21 cellular contexts compared by ENCODE assay signal in the genomic region with DNA sequence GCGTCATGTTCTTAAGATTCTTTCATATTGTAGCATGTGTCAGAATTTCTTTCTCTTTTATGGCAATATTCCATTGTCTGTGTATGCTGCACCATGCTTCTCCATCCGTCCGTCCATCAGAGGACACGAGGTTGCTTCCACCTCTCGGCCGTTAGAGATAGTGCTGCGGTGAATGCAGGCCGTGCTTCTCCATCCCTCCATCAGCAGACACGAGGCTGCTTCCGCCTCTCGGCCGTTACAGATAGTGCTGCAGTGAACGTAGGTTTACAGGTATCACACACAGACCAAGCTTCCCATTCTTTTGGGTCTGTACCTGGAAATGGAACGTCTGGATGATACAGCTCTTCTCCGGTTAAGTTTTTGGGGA.
DNase-seq lines count a peak whose midpoint lies in the region; ATAC-seq and TF ChIP-seq lines count a peak whose summit lies in the region.
"Had no signal": no experiment of that assay in that cellular context is flagged by ENCODE, and none has a peak within 500 bp of the region (broad histone marks: within the 10 kb centered on the region; RNA-seq: fewer than 3 reads in every experiment).

No MANE protein-coding gene starts in this region.

- ATAC-seq in GM19395 (IDR thresholded peaks at IDR 0.05; ENCODE audit: unreplicated experiment), result no peak
- ATAC-seq: activated T-cell treated with anti-CD3 and anti-CD28 coated beads, Interleukin-2, amount 50 U/mL, for 4 hours; GM12878; PC-3 had no signal

- peak overlapping the region; percentile 68 for H3K27ac ChIP-seq in duodenal mucosa (ENCODE audit: low read depth, low read length)
- H3K27ac ChIP-seq in mucosa of rectum (ENCODE audit: low read depth in 2 of 2, low read length in 2 of 2), result peak overlapping the region; percentile 90 to 92
- peak overlapping the region; percentile 82 to 88 (median 84) for H3K27ac ChIP-seq in transverse colon
- H3K27ac ChIP-seq: ovary, right lobe of liver had no signal

- H3K4me1 ChIP-seq in duodenal mucosa (ENCODE audit: control insufficient read depth in 1 of 2, insufficient read depth in 2 of 2, low read length in 2 of 2) (peaks cover 60 to 68% of the 10 kb centered on the region in 2 donors), mucosa of rectum (ENCODE audit: control insufficient read depth in 2 of 2, insufficient read depth in 2 of 2, low read length in 2 of 2) (peaks cover 16 to 24% of the 10 kb centered on the region in 2 donors), transverse colon (peaks cover 14 to 44% (median 28%) of the 10 kb centered on the region in 4 donors)

- in situ Hi-C loops in transverse colon (cut with MboI; ENCODE audit: low pct_ligation_motif_present in 1 of 4, low pct_unique_long_range_greater_than_20kb in 1 of 4, low sequenced_read_pairs in 3 of 4), result no loop called here
- in situ Hi-C loops in G401 (cut with HindIII; ENCODE audit: low sequenced_read_pairs), result no loop called here

- peak; percentile 17 for DNase-seq in DMS53 treated with DMSO at 0.1 percent for 48 hours (lab: John Stamatoyannopoulos, UW; ENCODE audit: unreplicated experiment)
- no peak for DNase-seq in transverse colon
- DNase-seq in kidney glomerular epithelial cell (lab: John Stamatoyannopoulos, UW), result no peak
- no peak for DNase-seq in G401 (ENCODE audit: low spot score)
- DNase-seq: activated CD4-positive, alpha-beta T cell treated with anti-CD3 and anti-CD28 coated beads for 1 hour; activated CD8-positive, alpha-beta memory T cell treated with anti-CD3 and anti-CD28 coated beads for 24 hours; activated naive CD4-positive, alpha-beta T cell treated with anti-CD3 and anti-CD28 coated beads, Interleukin-2, amount 50 U/mL, for 16 hours; activated T-cell treated with anti-CD3 and anti-CD28 coated beads, Interleukin-2, amount 50 U/mL, for 4 hours; CD4-positive, alpha-beta T cell; central memory CD4-positive, alpha-beta T cell; foreskin melanocyte; HFFc6; NCI-H345; ovary; PC-3; stimulated activated CD4-positive, alpha-beta T cell treated with anti-CD3 and anti-CD28 coated beads, Interleukin-15, amount 100 ng/mL, for 24 hours had no signal

- H3K36me3 ChIP-seq in duodenal mucosa (ENCODE audit: control insufficient read depth in 1 of 2, insufficient read depth in 2 of 2, low read length in 2 of 2), result no peaks in the 10 kb centered on the region
- no peaks in the 10 kb centered on the region for H3K36me3 ChIP-seq in mucosa of rectum (ENCODE audit: control insufficient read depth in 2 of 2, insufficient read depth in 2 of 2, low read length in 2 of 2)
- no peaks in the 10 kb centered on the region for H3K36me3 ChIP-seq in transverse colon
- H3K36me3 ChIP-seq: ovary, right lobe of liver had no signal

- H3K4me3 ChIP-seq in duodenal mucosa (ENCODE audit: low read depth in 1 of 2, low read length in 2 of 2) (no peak overlapping the region), mucosa of rectum (ENCODE audit: low read length in 2 of 2) (no peak overlapping the region), transverse colon (no peak overlapping the region)
- H3K4me3 ChIP-seq: GM12878, ovary, right lobe of liver had no signal

- intact Hi-C loops in transverse colon (cut with DNase I; ENCODE audit: low total_unique reads), result no loop called here

- WGBS in transverse colon (ENCODE audit: low coverage in 1 of 2), 2 donors, result 69 to 80% methylated on average over 1 to 15 of the region's 15 CpGs

- TF ChIP-seq POLR2A in transverse colon (IDR thresholded peaks at IDR 0.05), result no peak

- TF ChIP-seq EP300 in transverse colon (IDR thresholded peaks at IDR 0.05; ENCODE audit: low read depth), result no peak

- H3K9ac ChIP-seq in duodenal mucosa (ENCODE audit: low read depth in 1 of 2, low read length in 2 of 2) (peak overlapping the region; percentile 20 to 42), mucosa of rectum (ENCODE audit: low read depth in 1 of 2, low read length in 2 of 2) (peak overlapping the region in 1 of 2 donors; percentile 63)

- peak in 4 of 5 experiments; percentile 23 to 53 (median 40) for TF ChIP-seq CTCF in transverse colon (IDR thresholded peaks at IDR 0.05)

- no peaks in the 10 kb centered on the region for H3K9me3 ChIP-seq in duodenal mucosa (ENCODE audit: control insufficient read depth in 1 of 2, low read length in 2 of 2)
- no peaks in the 10 kb centered on the region for H3K9me3 ChIP-seq in mucosa of rectum (ENCODE audit: control insufficient read depth in 2 of 2, low read length in 2 of 2)
- H3K9me3 ChIP-seq in transverse colon, result no peaks in the 10 kb centered on the region
- H3K9me3 ChIP-seq: ovary, right lobe of liver had no signal

- no peaks in the 10 kb centered on the region for H3K27me3 ChIP-seq in duodenal mucosa (ENCODE audit: control insufficient read depth in 1 of 2, insufficient read depth in 2 of 2, low read length in 2 of 2)
- no peaks in the 10 kb centered on the region for H3K27me3 ChIP-seq in mucosa of rectum (ENCODE audit: control insufficient read depth in 2 of 2, insufficient read depth in 2 of 2, low read length in 2 of 2)
- H3K27me3 ChIP-seq in transverse colon, result no peaks in the 10 kb centered on the region
- H3K27me3 ChIP-seq: ovary, right lobe of liver had no signal
